Comparison of ENCODE assay signal across 20 cellular contexts in genomic region chr2:143759455-143759854, GRCh38.
A peak's percentile ranks its signal among the peaks of the same experiment; 100 is the strongest.
DNase-seq lines count a peak whose midpoint lies in the region; ATAC-seq and TF ChIP-seq lines count a peak whose summit lies in the region.
"Had no signal": no experiment of that assay in that cellular context is flagged by ENCODE, and none has a peak within 500 bp of the region (broad histone marks: within the 10 kb centered on the region; RNA-seq: fewer than 3 reads in every experiment).

No MANE protein-coding gene starts in this region.

- H3K9me2 ChIP-seq in GM23338 (ENCODE audit: insufficient read depth): peaks cover 3% of the 10 kb centered on the region; the same call in 1 of the 2 replicates

- no peak overlapping the region for H3K23ac ChIP-seq in neuronal stem cell (ENCODE audit: low read depth, low read length, poor library complexity)

- H2AFZ ChIP-seq in GM23338: no peak overlapping the region
- peak overlapping the region; percentile 51 for H2AFZ ChIP-seq in neuronal stem cell (ENCODE audit: low read length)

- no peak overlapping the region for H2AK5ac ChIP-seq in neuronal stem cell (ENCODE audit: low read depth, low read length)

- H3K4me1 ChIP-seq in GM23338 (ENCODE audit: insufficient read depth) (peaks cover 64% of the 10 kb centered on the region), HUES64 (ENCODE audit: insufficient read depth, low read length) (peaks cover 73% of the 10 kb centered on the region), iPS DF 6.9 (ENCODE audit: control insufficient read depth, insufficient read depth, low read length) (peaks cover 2% of the 10 kb centered on the region; the same call in 1 of the 2 replicates), neuronal stem cell (ENCODE audit: control insufficient read depth in 2 of 2, insufficient read depth in 1 of 2, low read depth in 1 of 2, low read length in 2 of 2) (peaks cover 0 to 3% of the 10 kb centered on the region in 2 donors)
- H3K4me1 ChIP-seq in CD8-positive, alpha-beta memory T cell (ENCODE audit: insufficient read depth, low read length): no peaks in the 10 kb centered on the region
- H3K4me1 ChIP-seq: pancreas had no signal

- H2BK120ac ChIP-seq in neuronal stem cell (ENCODE audit: low read depth, low read length): no peak overlapping the region

- H4K20me1 ChIP-seq in GM23338 (replicated peaks; ENCODE audit: insufficient read depth): no peaks in the 10 kb centered on the region

- peak overlapping the region; percentile 12; the same call in 1 of the 3 replicates for H3K4me3 Mint-ChIP-seq in GM23338
- no peak overlapping the region for H3K4me3 Mint-ChIP-seq in CD8-positive, alpha-beta memory T cell
- H3K4me3 Mint-ChIP-seq: activated naive CD4-positive, alpha-beta T cell treated with anti-CD3 and anti-CD28 coated beads, Interleukin-2, amount 10 ng/mL, durations not matched to agents 7 days and 5 days; activated T-helper 1 cell treated with anti-CD3 and anti-CD28 coated beads, Interleukin-12 subunit alpha, Interleukin-12 subunit beta, Interleukin-2, Interleukin-4 antibody, amounts not matched to agents 30 ng/mL and 10 ng/mL and 1 ng/mL, durations not matched to agents 14 hours and 24 hours and 36 hours; natural killer cell had no signal

- no peaks in the 10 kb centered on the region for H3K36me3 Mint-ChIP-seq in GM23338 (ENCODE audit: low read depth)
- peaks cover 0 to 21% (median 7%) of the 10 kb centered on the region in 3 donors for H3K36me3 Mint-ChIP-seq in CD8-positive, alpha-beta memory T cell
- H3K36me3 Mint-ChIP-seq: natural killer cell had no signal

- H3K14ac ChIP-seq in neuronal stem cell (ENCODE audit: low read length): no peak overlapping the region

- peaks cover 58% of the 10 kb centered on the region for H3K4me1 Mint-ChIP-seq in GM23338
- H3K4me1 Mint-ChIP-seq in CD8-positive, alpha-beta memory T cell: peaks cover 14 to 31% (median 17%) of the 10 kb centered on the region in 3 donors
- H3K4me1 Mint-ChIP-seq: activated naive CD4-positive, alpha-beta T cell treated with anti-CD3 and anti-CD28 coated beads, Interleukin-2, amount 10 ng/mL, durations not matched to agents 7 days and 5 days had no signal

- H3K27ac ChIP-seq in GM23338 (ENCODE audit: low read depth): 0 out of 2 replicates have a peak overlapping the region, but pooled peaks have one; percentile 67
- H3K27ac ChIP-seq in HUES64 (ENCODE audit: low read depth, low read length): peak overlapping the region; percentile 79
- H3K27ac ChIP-seq in iPS DF 6.9 (ENCODE audit: low read length): no peak overlapping the region
- H3K27ac ChIP-seq in neuronal stem cell (replicated peaks; ENCODE audit: low read length): no peak overlapping the region
- H3K27ac ChIP-seq in CD8-positive, alpha-beta memory T cell (ENCODE audit: low read depth, low read length): no peak overlapping the region
- H3K27ac ChIP-seq: pancreas, thoracic aorta had no signal

- H3K9me3 ChIP-seq in HUES64 (ENCODE audit: insufficient read depth, low read depth, low read length): no peaks in the 10 kb centered on the region
- H3K9me3 ChIP-seq in iPS DF 6.9 (ENCODE audit: control insufficient read depth, insufficient read depth, low read length): no peaks in the 10 kb centered on the region
- no peaks in the 10 kb centered on the region for H3K9me3 ChIP-seq in neuronal stem cell (replicated peaks in 1 of 2; ENCODE audit: control insufficient read depth in 2 of 2, insufficient read depth in 1 of 2, low read depth in 1 of 2, low read length in 2 of 2)
- H3K9me3 ChIP-seq in CD8-positive, alpha-beta memory T cell (ENCODE audit: low read length): no peaks in the 10 kb centered on the region
- H3K9me3 ChIP-seq: pancreas, thoracic aorta had no signal

- H3K9ac ChIP-seq in HUES64 (ENCODE audit: low read depth, low read length): no peak overlapping the region
- H3K9ac ChIP-seq in neuronal stem cell (ENCODE audit: low read depth, low read length, poor library complexity): no peak overlapping the region

- H3K27ac Mint-ChIP-seq in GM23338: peak overlapping the region; percentile 54
- peak overlapping the region in 2 of 8 donors; percentile 17 to 28 for H3K27ac Mint-ChIP-seq in CD8-positive, alpha-beta memory T cell
- H3K27ac Mint-ChIP-seq: activated naive CD4-positive, alpha-beta T cell treated with anti-CD3 and anti-CD28 coated beads, Interleukin-2, amount 10 ng/mL, durations not matched to agents 7 days and 5 days; activated T-helper 1 cell treated with anti-CD3 and anti-CD28 coated beads, Interleukin-12 subunit alpha, Interleukin-12 subunit beta, Interleukin-2, Interleukin-4 antibody, amounts not matched to agents 30 ng/mL and 10 ng/mL and 1 ng/mL, durations not matched to agents 14 hours and 24 hours and 36 hours had no signal

- no peak overlapping the region for H3K4me3 ChIP-seq in GM23338
- H3K4me3 ChIP-seq in HUES64 (ENCODE audit: low read length): peak overlapping the region; percentile 8; the same call in 1 of the 2 replicates
- no peak overlapping the region for H3K4me3 ChIP-seq in iPS DF 6.9 (ENCODE audit: low read length)
- H3K4me3 ChIP-seq in neuronal stem cell (ENCODE audit: low read length in 2 of 2): no peak overlapping the region
- H3K4me3 ChIP-seq in CD8-positive, alpha-beta memory T cell (ENCODE audit: low read length): no peak overlapping the region
- H3K4me3 ChIP-seq: pancreas, thoracic aorta had no signal

- H3K79me2 ChIP-seq in GM23338 (replicated peaks; ENCODE audit: insufficient read depth): no peaks in the 10 kb centered on the region

- no peaks in the 10 kb centered on the region for H3K36me3 ChIP-seq in GM23338 (ENCODE audit: insufficient read depth)
- H3K36me3 ChIP-seq in HUES64 (ENCODE audit: insufficient read depth, low read length): no peaks in the 10 kb centered on the region
- H3K36me3 ChIP-seq in iPS DF 6.9 (ENCODE audit: control insufficient read depth, insufficient read depth, low read length): no peaks in the 10 kb centered on the region
- no peaks in the 10 kb centered on the region for H3K36me3 ChIP-seq in neuronal stem cell (replicated peaks in 1 of 2; ENCODE audit: control insufficient read depth in 2 of 2, insufficient read depth in 2 of 2, low read length in 2 of 2)
- no peaks in the 10 kb centered on the region for H3K36me3 ChIP-seq in CD8-positive, alpha-beta memory T cell (ENCODE audit: insufficient read depth, low read length)
- H3K36me3 ChIP-seq: pancreas, thoracic aorta had no signal

- CTCF ChIA-PET in CD8-positive, alpha-beta memory T cell (lab: Charles Lee): no interaction called here

- H3F3A ChIP-seq in GM23338 (replicated peaks; ENCODE audit: low read depth): no peaks in the 10 kb centered on the region

- DNase-seq in GM23338 (ENCODE audit: low spot score) (peak; percentile 88), iPS DF 6.9 (ENCODE audit: low read depth, low spot score) (peak; percentile 48), neuronal stem cell (ENCODE audit: low spot score) (peak; percentile 12), pons (ENCODE audit: low spot score) (no peak)
- no peak for DNase-seq in CD8-positive, alpha-beta memory T cell
- DNase-seq: activated CD4-positive, alpha-beta T cell treated with anti-CD3 and anti-CD28 coated beads for 48 hours; activated naive CD4-positive, alpha-beta T cell treated with anti-CD3 and anti-CD28 coated beads, Interleukin-2, amount 10 ng/mL, durations not matched to agents 7 days and 5 days; C1 segment of cervical spinal cord; cortex of kidney; natural killer cell; NCI-H1048; NCI-H187; NCI-H69; pancreas; stimulated activated naive CD4-positive, alpha-beta T cell treated with Interleukin-2 at 50 U/mL for 16 hours had no signal

- no peaks in the 10 kb centered on the region for H3K79me1 ChIP-seq in neuronal stem cell (ENCODE audit: low read depth, low read length)

- no peak overlapping the region for H2BK12ac ChIP-seq in neuronal stem cell (ENCODE audit: low read length)

- H3K9me3 Mint-ChIP-seq in GM23338: no peaks in the 10 kb centered on the region; the same call in 2 of the 3 replicates
- no peaks in the 10 kb centered on the region for H3K9me3 Mint-ChIP-seq in CD8-positive, alpha-beta memory T cell
- H3K9me3 Mint-ChIP-seq: activated naive CD4-positive, alpha-beta T cell treated with anti-CD3 and anti-CD28 coated beads, Interleukin-2, amount 10 ng/mL, durations not matched to agents 7 days and 5 days; activated T-helper 1 cell treated with anti-CD3 and anti-CD28 coated beads, Interleukin-12 subunit alpha, Interleukin-12 subunit beta, Interleukin-2, Interleukin-4 antibody, amounts not matched to agents 30 ng/mL and 10 ng/mL and 1 ng/mL, durations not matched to agents 14 hours and 24 hours and 36 hours; natural killer cell had no signal

- H2BK15ac ChIP-seq in neuronal stem cell (ENCODE audit: low read length): no peak overlapping the region

- POLR2A ChIA-PET in CD8-positive, alpha-beta memory T cell (lab: Charles Lee): no interaction called here

- no peak for TF ChIP-seq CTCF in GM23338 (conservative IDR thresholded peaks at IDR 0.05; ENCODE audit: low read depth in 2 of 2)

- H3K27me3 Mint-ChIP-seq in GM23338 (ENCODE audit: insufficient read depth, low read depth, poor library complexity): no peaks in the 10 kb centered on the region
- no peaks in the 10 kb centered on the region for H3K27me3 Mint-ChIP-seq in CD8-positive, alpha-beta memory T cell
- H3K27me3 Mint-ChIP-seq: activated naive CD4-positive, alpha-beta T cell treated with anti-CD3 and anti-CD28 coated beads, Interleukin-2, amount 10 ng/mL, durations not matched to agents 7 days and 5 days had no signal

- no peak overlapping the region for H4K8ac ChIP-seq in neuronal stem cell (ENCODE audit: low read depth, low read length)

- H3K4me2 ChIP-seq in GM23338 (peak overlapping the region; percentile 23), neuronal stem cell (ENCODE audit: insufficient read depth, low read length, poor library complexity, severe bottlenecking) (peak overlapping the region; percentile 23)

- H2BK5ac ChIP-seq in neuronal stem cell (ENCODE audit: low read length): no peak overlapping the region

- no peak overlapping the region for H4K91ac ChIP-seq in neuronal stem cell (ENCODE audit: low read depth, low read length, poor library complexity)

- H3K27me3 ChIP-seq in GM23338 (ENCODE audit: insufficient read depth) (no peaks in the 10 kb centered on the region), HUES64 (ENCODE audit: insufficient read depth, low read length) (no peaks in the 10 kb centered on the region), iPS DF 6.9 (ENCODE audit: control insufficient read depth, insufficient read depth, low read length) (no peaks in the 10 kb centered on the region), neuronal stem cell (ENCODE audit: control insufficient read depth in 3 of 3, insufficient read depth in 3 of 3, low read depth in 1 of 3, low read length in 3 of 3) (no peaks in the 10 kb centered on the region)
- H3K27me3 ChIP-seq in CD8-positive, alpha-beta memory T cell (ENCODE audit: insufficient read depth, low read length, poor library complexity, severe bottlenecking): no peaks in the 10 kb centered on the region
- H3K27me3 ChIP-seq: pancreas had no signal

- H3K4ac ChIP-seq in neuronal stem cell (ENCODE audit: low read length): no peak overlapping the region

- 23% methylated on average over 6 of the region's 6 CpGs for WGBS in HUES64
- no CpG with 5 or more reads among the region's 6 CpGs for WGBS in iPS DF 6.9 (ENCODE audit: insufficient coverage, insufficient read length)
- no CpG with 5 or more reads among the region's 6 CpGs for WGBS in neuronal stem cell (ENCODE audit: extremely low coverage in 2 of 2, insufficient read length in 2 of 2, insufficient replicate concordance in 1 of 2), 2 donors

- H3K18ac ChIP-seq in neuronal stem cell (ENCODE audit: low read length): no peak overlapping the region

- ATAC-seq in GM23338 (peak; percentile 96), GM18907 (IDR thresholded peaks at IDR 0.05; ENCODE audit: unreplicated experiment) (no peak)
- ATAC-seq: natural killer cell, pancreas, sciatic nerve had no signal

Comparison
In these comparisons a context has a peak if more than half of its experiments do, and no peak if none do; other contexts are left out.
1. DNase-seq: peak in GM23338 (single experiment), iPS DF 6.9 (single experiment) and neuronal stem cell (single experiment); none in CD8-positive, alpha-beta memory T cell (0 of 5) and pons (single experiment).
2. H3K27ac ChIP-seq: peak in GM23338 (single experiment) and HUES64 (single experiment); none in iPS DF 6.9 (single experiment), neuronal stem cell (single experiment) and CD8-positive, alpha-beta memory T cell (single experiment).